ENCODE assay signal across 1 cellular context in the genomic region with DNA sequence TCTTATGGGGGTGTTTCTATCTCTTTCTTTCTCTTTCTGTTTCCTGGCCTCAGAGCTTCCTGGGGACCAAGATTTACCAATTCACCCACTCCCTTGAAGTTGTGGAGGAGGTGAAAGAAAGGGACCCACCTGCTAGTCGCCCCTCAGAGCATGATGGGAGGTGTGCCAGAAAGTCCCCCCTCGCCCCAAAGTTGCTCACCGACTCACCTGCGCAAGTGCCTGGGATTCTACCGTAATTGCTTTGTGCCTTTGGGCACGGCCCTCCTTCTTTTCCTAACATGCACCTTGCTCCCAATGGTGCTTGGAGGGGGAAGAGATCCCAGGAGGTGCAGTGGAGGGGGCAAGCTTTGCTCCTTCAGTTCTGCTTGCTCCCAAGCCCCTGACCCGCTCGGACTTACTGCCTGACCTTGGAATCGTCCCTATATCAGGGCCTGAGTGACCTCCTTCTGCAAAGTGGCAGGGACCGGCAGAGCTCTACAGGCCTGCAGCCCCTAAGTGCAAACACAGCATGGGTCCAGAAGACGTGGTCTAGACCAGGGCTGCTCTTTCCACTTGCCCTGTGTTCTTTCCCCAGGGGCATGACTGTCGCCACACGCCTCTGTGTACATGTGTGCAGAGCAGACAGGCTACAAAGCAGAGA.
TF ChIP-seq lines count a peak whose summit lies in the region.

No MANE protein-coding gene starts in this region.

TF ChIP-seq in GM23338, 12 proteins besides CTCF, POLR2A, EP300 and RAD21:
- TF ChIP-seq, protein P1, sequence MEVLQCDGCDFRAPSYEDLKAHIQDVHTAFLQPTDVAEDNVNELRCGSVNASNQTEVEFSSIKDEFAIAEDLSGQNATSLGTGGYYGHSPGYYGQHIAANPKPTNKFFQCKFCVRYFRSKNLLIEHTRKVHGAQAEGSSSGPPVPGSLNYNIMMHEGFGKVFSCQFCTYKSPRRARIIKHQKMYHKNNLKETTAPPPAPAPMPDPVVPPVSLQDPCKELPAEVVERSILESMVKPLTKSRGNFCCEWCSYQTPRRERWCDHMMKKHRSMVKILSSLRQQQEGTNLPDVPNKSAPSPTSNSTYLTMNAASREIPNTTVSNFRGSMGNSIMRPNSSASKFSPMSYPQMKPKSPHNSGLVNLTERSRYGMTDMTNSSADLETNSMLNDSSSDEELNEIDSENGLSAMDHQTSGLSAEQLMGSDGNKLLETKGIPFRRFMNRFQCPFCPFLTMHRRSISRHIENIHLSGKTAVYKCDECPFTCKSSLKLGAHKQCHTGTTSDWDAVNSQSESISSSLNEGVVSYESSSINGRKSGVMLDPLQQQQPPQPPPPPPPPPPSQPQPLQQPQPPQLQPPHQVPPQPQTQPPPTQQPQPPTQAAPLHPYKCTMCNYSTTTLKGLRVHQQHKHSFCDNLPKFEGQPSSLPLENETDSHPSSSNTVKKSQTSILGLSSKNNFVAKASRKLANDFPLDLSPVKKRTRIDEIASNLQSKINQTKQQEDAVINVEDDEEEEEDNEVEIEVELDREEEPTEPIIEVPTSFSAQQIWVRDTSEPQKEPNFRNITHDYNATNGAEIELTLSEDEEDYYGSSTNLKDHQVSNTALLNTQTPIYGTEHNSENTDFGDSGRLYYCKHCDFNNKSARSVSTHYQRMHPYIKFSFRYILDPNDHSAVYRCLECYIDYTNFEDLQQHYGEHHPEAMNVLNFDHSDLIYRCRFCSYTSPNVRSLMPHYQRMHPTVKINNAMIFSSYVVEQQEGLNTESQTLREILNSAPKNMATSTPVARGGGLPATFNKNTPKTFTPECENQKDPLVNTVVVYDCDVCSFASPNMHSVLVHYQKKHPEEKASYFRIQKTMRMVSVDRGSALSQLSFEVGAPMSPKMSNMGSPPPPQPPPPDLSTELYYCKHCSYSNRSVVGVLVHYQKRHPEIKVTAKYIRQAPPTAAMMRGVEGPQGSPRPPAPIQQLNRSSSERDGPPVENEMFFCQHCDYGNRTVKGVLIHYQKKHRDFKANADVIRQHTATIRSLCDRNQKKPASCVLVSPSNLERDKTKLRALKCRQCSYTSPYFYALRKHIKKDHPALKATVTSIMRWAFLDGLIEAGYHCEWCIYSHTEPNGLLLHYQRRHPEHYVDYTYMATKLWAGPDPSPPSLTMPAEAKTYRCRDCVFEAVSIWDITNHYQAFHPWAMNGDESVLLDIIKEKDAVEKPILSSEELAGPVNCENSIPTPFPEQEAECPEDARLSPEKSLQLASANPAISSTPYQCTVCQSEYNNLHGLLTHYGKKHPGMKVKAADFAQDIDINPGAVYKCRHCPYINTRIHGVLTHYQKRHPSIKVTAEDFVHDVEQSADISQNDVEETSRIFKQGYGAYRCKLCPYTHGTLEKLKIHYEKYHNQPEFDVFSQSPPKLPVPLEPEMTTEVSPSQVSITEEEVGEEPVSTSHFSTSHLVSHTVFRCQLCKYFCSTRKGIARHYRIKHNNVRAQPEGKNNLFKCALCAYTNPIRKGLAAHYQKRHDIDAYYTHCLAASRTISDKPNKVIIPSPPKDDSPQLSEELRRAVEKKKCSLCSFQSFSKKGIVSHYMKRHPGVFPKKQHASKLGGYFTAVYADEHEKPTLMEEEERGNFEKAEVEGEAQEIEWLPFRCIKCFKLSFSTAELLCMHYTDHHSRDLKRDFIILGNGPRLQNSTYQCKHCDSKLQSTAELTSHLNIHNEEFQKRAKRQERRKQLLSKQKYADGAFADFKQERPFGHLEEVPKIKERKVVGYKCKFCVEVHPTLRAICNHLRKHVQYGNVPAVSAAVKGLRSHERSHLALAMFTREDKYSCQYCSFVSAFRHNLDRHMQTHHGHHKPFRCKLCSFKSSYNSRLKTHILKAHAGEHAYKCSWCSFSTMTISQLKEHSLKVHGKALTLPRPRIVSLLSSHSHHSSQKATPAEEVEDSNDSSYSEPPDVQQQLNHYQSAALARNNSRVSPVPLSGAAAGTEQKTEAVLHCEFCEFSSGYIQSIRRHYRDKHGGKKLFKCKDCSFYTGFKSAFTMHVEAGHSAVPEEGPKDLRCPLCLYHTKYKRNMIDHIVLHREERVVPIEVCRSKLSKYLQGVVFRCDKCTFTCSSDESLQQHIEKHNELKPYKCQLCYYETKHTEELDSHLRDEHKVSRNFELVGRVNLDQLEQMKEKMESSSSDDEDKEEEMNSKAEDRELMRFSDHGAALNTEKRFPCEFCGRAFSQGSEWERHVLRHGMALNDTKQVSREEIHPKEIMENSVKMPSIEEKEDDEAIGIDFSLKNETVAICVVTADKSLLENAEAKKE (CRISPR knock-in tag; IDR thresholded peaks at IDR 0.05), result no peak
- TF ChIP-seq EZH2 (IDR thresholded peaks at IDR 0.05; ENCODE audit: low read depth, unreplicated experiment) (no peak), JUNB (IDR thresholded peaks at IDR 0.05; ENCODE audit: unreplicated experiment) (no peak), CREB1 (CRISPR knock-in tag; IDR thresholded peaks at IDR 0.05; ENCODE audit: low read depth) (no peak), POLR2AphosphoS5 (IDR thresholded peaks at IDR 0.05; ENCODE audit: low read depth) (no peak), ZNF331 (CRISPR knock-in tag; IDR thresholded peaks at IDR 0.05; ENCODE audit: low read depth) (no peak), EZH2phosphoT487 (IDR thresholded peaks at IDR 0.05; ENCODE audit: unreplicated experiment) (no peak), ZNF114 (CRISPR knock-in tag; IDR thresholded peaks at IDR 0.05) (no peak), STAT1 (IDR thresholded peaks at IDR 0.05; ENCODE audit: unreplicated experiment) (no peak), NANOG (IDR thresholded peaks at IDR 0.05; ENCODE audit: borderline replicate concordance) (no peak)
- TF ChIP-seq, protein P2, sequence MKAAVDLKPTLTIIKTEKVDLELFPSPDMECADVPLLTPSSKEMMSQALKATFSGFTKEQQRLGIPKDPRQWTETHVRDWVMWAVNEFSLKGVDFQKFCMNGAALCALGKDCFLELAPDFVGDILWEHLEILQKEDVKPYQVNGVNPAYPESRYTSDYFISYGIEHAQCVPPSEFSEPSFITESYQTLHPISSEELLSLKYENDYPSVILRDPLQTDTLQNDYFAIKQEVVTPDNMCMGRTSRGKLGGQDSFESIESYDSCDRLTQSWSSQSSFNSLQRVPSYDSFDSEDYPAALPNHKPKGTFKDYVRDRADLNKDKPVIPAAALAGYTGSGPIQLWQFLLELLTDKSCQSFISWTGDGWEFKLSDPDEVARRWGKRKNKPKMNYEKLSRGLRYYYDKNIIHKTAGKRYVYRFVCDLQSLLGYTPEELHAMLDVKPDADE (IDR thresholded peaks at IDR 0.05), result no peak
- TF ChIP-seq, protein P3, sequence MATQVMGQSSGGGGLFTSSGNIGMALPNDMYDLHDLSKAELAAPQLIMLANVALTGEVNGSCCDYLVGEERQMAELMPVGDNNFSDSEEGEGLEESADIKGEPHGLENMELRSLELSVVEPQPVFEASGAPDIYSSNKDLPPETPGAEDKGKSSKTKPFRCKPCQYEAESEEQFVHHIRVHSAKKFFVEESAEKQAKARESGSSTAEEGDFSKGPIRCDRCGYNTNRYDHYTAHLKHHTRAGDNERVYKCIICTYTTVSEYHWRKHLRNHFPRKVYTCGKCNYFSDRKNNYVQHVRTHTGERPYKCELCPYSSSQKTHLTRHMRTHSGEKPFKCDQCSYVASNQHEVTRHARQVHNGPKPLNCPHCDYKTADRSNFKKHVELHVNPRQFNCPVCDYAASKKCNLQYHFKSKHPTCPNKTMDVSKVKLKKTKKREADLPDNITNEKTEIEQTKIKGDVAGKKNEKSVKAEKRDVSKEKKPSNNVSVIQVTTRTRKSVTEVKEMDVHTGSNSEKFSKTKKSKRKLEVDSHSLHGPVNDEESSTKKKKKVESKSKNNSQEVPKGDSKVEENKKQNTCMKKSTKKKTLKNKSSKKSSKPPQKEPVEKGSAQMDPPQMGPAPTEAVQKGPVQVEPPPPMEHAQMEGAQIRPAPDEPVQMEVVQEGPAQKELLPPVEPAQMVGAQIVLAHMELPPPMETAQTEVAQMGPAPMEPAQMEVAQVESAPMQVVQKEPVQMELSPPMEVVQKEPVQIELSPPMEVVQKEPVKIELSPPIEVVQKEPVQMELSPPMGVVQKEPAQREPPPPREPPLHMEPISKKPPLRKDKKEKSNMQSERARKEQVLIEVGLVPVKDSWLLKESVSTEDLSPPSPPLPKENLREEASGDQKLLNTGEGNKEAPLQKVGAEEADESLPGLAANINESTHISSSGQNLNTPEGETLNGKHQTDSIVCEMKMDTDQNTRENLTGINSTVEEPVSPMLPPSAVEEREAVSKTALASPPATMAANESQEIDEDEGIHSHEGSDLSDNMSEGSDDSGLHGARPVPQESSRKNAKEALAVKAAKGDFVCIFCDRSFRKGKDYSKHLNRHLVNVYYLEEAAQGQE (IDR thresholded peaks at IDR 0.05; ENCODE audit: unreplicated experiment), result no peak
TF ChIP-seq in GM23338: peak in this region for 0.
